8 cellular contexts compared by ENCODE assay signal in genomic region chr12:120224304-120225199, GRCh38. TPM values are rescaled to one million over a fixed set of nuclear protein-coding genes. Genes with fewer than 3 reads are reported as not detected.
DNase-seq lines count a peak whose midpoint lies in the region; ATAC-seq and TF ChIP-seq lines count a peak whose summit lies in the region.

No MANE protein-coding gene starts in this region.

- peaks cover 13% of the 10 kb centered on the region for H3K36me3 Mint-ChIP-seq in activated T-cell treated with anti-CD3 and anti-CD28 coated beads, Interleukin-2, amount 50 U/mL, for 4 hours (ENCODE audit: insufficient read depth)

- H3K4me1 Mint-ChIP-seq in activated T-cell treated with anti-CD3 and anti-CD28 coated beads, Interleukin-2, amount 50 U/mL, for 4 hours (ENCODE audit: low read depth): peaks cover 44% of the 10 kb centered on the region

- H3K9me3 ChIP-seq in HAP-1: no peaks in the 10 kb centered on the region

- H3K4me1 ChIP-seq in HAP-1: peaks cover 12% of the 10 kb centered on the region

- DNase-seq in DMS79 treated with DMSO at 0.1 percent for 48 hours (lab: John Stamatoyannopoulos, UW): peak; percentile 92
- peak; percentile 79 for DNase-seq in NCI-H2196 (lab: John Stamatoyannopoulos, UW; ENCODE audit: unreplicated experiment)
- peak; percentile 53 for DNase-seq in epithelial cell of esophagus (ENCODE audit: low read depth)
- no peak for DNase-seq in omental fat pad (ENCODE audit: low spot score)
- DNase-seq in HAP-1 (ENCODE audit: low spot score in 2 of 2): no peak
- DNase-seq in activated T-cell treated with anti-CD3 and anti-CD28 coated beads, Interleukin-2, amount 50 U/mL, for 4 hours: no peak
- DNase-seq in GM10266 (ENCODE audit: extremely low spot score): no peak
- no peak for DNase-seq in stimulated activated CD4-positive, alpha-beta T cell treated with anti-CD3 and anti-CD28 coated beads, Interleukin-12 subunit alpha, Interleukin-12 subunit beta, amount 100 ng/mL, for 4 hours

- H3K27me3 Mint-ChIP-seq in activated T-cell treated with anti-CD3 and anti-CD28 coated beads, Interleukin-2, amount 50 U/mL, for 4 hours (ENCODE audit: low read depth): no peaks in the 10 kb centered on the region

- H3K9me3 Mint-ChIP-seq in activated T-cell treated with anti-CD3 and anti-CD28 coated beads, Interleukin-2, amount 50 U/mL, for 4 hours: no peaks in the 10 kb centered on the region

- no peak overlapping the region for H3K4me3 Mint-ChIP-seq in activated T-cell treated with anti-CD3 and anti-CD28 coated beads, Interleukin-2, amount 50 U/mL, for 4 hours

- TF ChIP-seq CTCF in epithelial cell of esophagus (IDR thresholded peaks at IDR 0.05; ENCODE audit: insufficient read depth, low read depth, low read length, missing control alignments) (no peak), omental fat pad (IDR thresholded peaks at IDR 0.05) (no peak), GM10266 (IDR thresholded peaks at IDR 0.05; ENCODE audit: control insufficient read depth, insufficient read depth, low read depth, missing control alignments) (no peak)

- no peaks in the 10 kb centered on the region for H3K27me3 ChIP-seq in HAP-1 (ENCODE audit: low read depth)

- in situ Hi-C loops in HAP-1 (cut with MboI; ENCODE audit: low sequenced_read_pairs): no loop called here

- H3K4me3 ChIP-seq in epithelial cell of esophagus (ENCODE audit: low read length): peak overlapping the region; percentile 16
- no peak overlapping the region for H3K4me3 ChIP-seq in HAP-1

- peaks cover 21% of the 10 kb centered on the region for H3K36me3 ChIP-seq in HAP-1 (replicated peaks)

- ATAC-seq in omental fat pad (ENCODE audit: low FRiP score): peak; percentile 31
- no peak for ATAC-seq in activated T-cell treated with anti-CD3 and anti-CD28 coated beads, Interleukin-2, amount 50 U/mL, for 4 hours

RNA-seq across cellular contexts. Expression of gene RPLP0, which starts 23.6 kb away (rescaled TPM):
- total RNA-seq in omental fat pad: 1,000 to 10,000 TPM; 2,289 to 4,489 (median 2,885) TPM
- total RNA-seq in activated T-cell treated with anti-CD3 and anti-CD28 coated beads, Interleukin-2, amount 50 U/mL, for 4 hours: 1,000 to 10,000 TPM; 4,185 to 4,369 (median 4,226) TPM

RNA-seq across cellular contexts. Expression of gene GCN1, which starts 30.0 kb away (rescaled TPM):
- total RNA-seq in omental fat pad: 10 to 100 TPM; 52.5 to 99.4 (median 72.1) TPM
- 100 to 1,000 TPM; 192 to 204 (median 200) TPM for total RNA-seq in activated T-cell treated with anti-CD3 and anti-CD28 coated beads, Interleukin-2, amount 50 U/mL, for 4 hours

RNA-seq across cellular contexts. Expression of gene PXN, which starts 41.0 kb away (rescaled TPM):
- 100 to 1,000 TPM in 1 of 4 donors, 10 to 100 TPM in 3; 40.0 to 151 (median 73.1) TPM for total RNA-seq in omental fat pad
- 10 to 100 TPM; 49.2 to 54.0 (median 51.1) TPM for total RNA-seq in activated T-cell treated with anti-CD3 and anti-CD28 coated beads, Interleukin-2, amount 50 U/mL, for 4 hours

Comparison
In these comparisons a context has a peak if more than half of its experiments do, and no peak if none do; other contexts are left out.
1. DNase-seq: peak in DMS79 treated with DMSO at 0.1 percent for 48 hours (single experiment), NCI-H2196 (single experiment) and epithelial cell of esophagus (single experiment); none in omental fat pad (single experiment), HAP-1 (0 of 2), activated T-cell treated with anti-CD3 and anti-CD28 coated beads, Interleukin-2, amount 50 U/mL, for 4 hours (single experiment), GM10266 (single experiment) and stimulated activated CD4-positive, alpha-beta T cell treated with anti-CD3 and anti-CD28 coated beads, Interleukin-12 subunit alpha, Interleukin-12 subunit beta, amount 100 ng/mL, for 4 hours (single experiment).